In the genomic region with DNA sequence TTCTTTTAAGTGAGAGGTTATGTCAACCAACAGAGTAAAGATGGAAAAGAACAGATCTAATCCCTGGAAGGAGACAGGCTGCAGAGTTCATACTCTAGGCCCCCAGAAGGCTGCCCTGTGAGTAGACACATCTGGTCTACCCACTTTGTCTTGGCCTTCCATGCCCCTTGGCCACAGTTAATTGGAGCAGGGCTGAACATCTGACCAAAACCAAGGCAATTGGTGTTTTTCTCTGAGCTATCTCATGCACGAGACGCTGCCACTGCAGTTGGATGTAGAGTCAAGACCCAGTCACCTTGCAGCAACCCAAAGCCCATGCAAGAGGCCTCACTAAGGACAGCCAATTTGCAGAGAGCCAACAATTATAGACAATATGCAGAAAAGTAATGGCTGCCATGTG, we compare ENCODE assay signal across 1 cellular context.
TF ChIP-seq lines count a peak whose summit lies in the region.

No MANE protein-coding gene starts in this region.

TF ChIP-seq in A549, 52 proteins besides CTCF, POLR2A, EP300 and RAD21 (continued from another document):
- TF ChIP-seq, protein P1, sequence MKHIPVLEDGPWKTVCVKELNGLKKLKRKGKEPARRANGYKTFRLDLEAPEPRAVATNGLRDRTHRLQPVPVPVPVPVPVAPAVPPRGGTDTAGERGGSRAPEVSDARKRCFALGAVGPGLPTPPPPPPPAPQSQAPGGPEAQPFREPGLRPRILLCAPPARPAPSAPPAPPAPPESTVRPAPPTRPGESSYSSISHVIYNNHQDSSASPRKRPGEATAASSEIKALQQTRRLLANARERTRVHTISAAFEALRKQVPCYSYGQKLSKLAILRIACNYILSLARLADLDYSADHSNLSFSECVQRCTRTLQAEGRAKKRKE (CRISPR knock-in tag; IDR thresholded peaks at IDR 0.05; ENCODE audit: low read depth): no peak
- no peak for TF ChIP-seq PBX3 (IDR thresholded peaks at IDR 0.05)
